Comparison of ENCODE assay signal across 26 cellular contexts in the genomic region with DNA sequence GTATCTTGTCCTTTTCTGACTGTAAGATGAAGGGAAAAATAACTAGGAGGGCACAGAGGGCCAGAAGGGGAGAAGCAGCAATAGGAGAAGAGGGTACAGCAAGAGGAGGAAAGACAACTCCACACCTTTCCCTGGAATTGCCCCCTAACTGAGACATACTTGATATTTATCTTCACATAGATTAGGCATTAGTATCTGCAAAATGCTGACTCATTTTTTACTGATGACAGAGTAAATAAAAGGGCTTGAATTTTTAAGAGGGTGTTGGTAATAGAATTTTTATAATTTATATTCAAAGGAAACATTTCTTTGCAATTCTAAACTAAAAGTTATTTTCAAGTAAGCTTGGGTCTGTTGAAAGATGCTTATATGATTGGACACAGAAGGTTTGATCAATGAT.
"Had no signal": no experiment of that assay in that cellular context is flagged by ENCODE, and none has a peak within 500 bp of the region (broad histone marks: within the 10 kb centered on the region; RNA-seq: fewer than 3 reads in every experiment).

No MANE protein-coding gene starts in this region.

- H3K4me2 ChIP-seq: neural progenitor cell had no signal

- ATAC-seq: esophagus mucosa; gastrocnemius medialis; left cardiac atrium; left lung; naive thymus-derived CD4-positive, alpha-beta T cell; stimulated activated memory B cell treated with anti-CD40 and anti-IgM and Interleukin-4, amounts not matched to agents 10 μg/mL and 1 μg/mL and 100 μg/mL, for 72 hours; stimulated activated naive CD8-positive, alpha-beta T cell treated with anti-CD3 and anti-CD28 coated beads, Interleukin-15, Interleukin-2, amounts not matched to agents 100 U/mL and 50 U/mL, for 24 hours had no signal

- H3K9me3 ChIP-seq: gastrocnemius medialis, left lung, prostate gland, right atrium auricular region, spleen, thoracic aorta, tibial nerve, upper lobe of left lung had no signal

- H3K27ac ChIP-seq: epithelial cell of prostate, gastrocnemius medialis, left lung, neural progenitor cell, parathyroid adenoma, prostate gland, right atrium auricular region, skin epidermis, spleen, thoracic aorta, tibial nerve, upper lobe of left lung had no signal

- DNase-seq: cortex of kidney; effector CD4-positive, alpha-beta T cell; endodermal cell; foreskin fibroblast; gastrocnemius medialis; head of caudate nucleus; kidney; left cardiac atrium; left lung; mesenchymal stem cell; midbrain; naive thymus-derived CD4-positive, alpha-beta T cell; spleen; stimulated activated CD4-positive, alpha-beta T cell treated with anti-CD3 and anti-CD28 coated beads, Interleukin-4, amount 100 ng/mL, for 4 hours; stimulated activated naive CD8-positive, alpha-beta T cell treated with anti-CD3 and anti-CD28 coated beads, Interleukin-15, Interleukin-2, amounts not matched to agents 100 U/mL and 50 U/mL, for 24 hours; upper lobe of left lung had no signal

- H3K4me3 ChIP-seq: gastrocnemius medialis, left lung, neural progenitor cell, prostate gland, right atrium auricular region, skin epidermis, spleen, thoracic aorta, tibial nerve, upper lobe of left lung had no signal

- H3K9ac ChIP-seq: neural progenitor cell, parathyroid adenoma had no signal

- FAIRE-seq: kidney had no signal

- H3K4me1 ChIP-seq: gastrocnemius medialis, left lung, parathyroid adenoma, prostate gland, spleen, upper lobe of left lung had no signal

- H3K36me3 ChIP-seq: gastrocnemius medialis, left lung, neural progenitor cell, prostate gland, right atrium auricular region, spleen, thoracic aorta, tibial nerve, upper lobe of left lung had no signal

- H3K79me2 ChIP-seq: parathyroid adenoma had no signal

- H2AFZ ChIP-seq: neural progenitor cell, parathyroid adenoma had no signal

- H3K27me3 ChIP-seq: gastrocnemius medialis, left lung, neural progenitor cell, right atrium auricular region, spleen, tibial nerve, upper lobe of left lung had no signal
